Comparison of ENCODE assay signal across 1 cellular context in the genomic region with DNA sequence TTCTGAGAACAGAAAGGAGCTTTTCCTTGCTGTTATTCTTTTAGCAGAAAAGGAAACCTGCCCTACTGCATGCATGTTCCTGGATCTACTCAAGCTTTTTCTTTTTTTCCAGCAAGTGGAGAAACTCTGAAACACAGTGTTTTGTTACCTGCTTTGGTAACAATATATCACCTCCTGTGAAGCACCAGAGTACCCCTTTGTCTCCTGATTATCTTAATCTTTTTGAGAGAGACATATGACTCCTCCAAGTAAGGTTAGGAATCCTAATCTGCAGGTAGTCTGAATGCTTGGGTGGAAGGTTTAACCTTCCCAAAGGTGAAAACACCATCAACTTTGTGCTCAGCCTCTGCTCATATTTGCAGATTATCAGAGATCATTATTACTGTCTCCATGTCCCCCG.
TF ChIP-seq lines count a peak whose summit lies in the region.

No MANE protein-coding gene starts in this region.

TF ChIP-seq in WTC11, 78 proteins besides CTCF, POLR2A, EP300 and RAD21:
- TF ChIP-seq NR1H2 (CRISPR knock-in tag; IDR thresholded peaks at IDR 0.05) (no peak), ZNF423 (CRISPR knock-in tag; IDR thresholded peaks at IDR 0.05) (no peak)
- TF ChIP-seq, protein P1, sequence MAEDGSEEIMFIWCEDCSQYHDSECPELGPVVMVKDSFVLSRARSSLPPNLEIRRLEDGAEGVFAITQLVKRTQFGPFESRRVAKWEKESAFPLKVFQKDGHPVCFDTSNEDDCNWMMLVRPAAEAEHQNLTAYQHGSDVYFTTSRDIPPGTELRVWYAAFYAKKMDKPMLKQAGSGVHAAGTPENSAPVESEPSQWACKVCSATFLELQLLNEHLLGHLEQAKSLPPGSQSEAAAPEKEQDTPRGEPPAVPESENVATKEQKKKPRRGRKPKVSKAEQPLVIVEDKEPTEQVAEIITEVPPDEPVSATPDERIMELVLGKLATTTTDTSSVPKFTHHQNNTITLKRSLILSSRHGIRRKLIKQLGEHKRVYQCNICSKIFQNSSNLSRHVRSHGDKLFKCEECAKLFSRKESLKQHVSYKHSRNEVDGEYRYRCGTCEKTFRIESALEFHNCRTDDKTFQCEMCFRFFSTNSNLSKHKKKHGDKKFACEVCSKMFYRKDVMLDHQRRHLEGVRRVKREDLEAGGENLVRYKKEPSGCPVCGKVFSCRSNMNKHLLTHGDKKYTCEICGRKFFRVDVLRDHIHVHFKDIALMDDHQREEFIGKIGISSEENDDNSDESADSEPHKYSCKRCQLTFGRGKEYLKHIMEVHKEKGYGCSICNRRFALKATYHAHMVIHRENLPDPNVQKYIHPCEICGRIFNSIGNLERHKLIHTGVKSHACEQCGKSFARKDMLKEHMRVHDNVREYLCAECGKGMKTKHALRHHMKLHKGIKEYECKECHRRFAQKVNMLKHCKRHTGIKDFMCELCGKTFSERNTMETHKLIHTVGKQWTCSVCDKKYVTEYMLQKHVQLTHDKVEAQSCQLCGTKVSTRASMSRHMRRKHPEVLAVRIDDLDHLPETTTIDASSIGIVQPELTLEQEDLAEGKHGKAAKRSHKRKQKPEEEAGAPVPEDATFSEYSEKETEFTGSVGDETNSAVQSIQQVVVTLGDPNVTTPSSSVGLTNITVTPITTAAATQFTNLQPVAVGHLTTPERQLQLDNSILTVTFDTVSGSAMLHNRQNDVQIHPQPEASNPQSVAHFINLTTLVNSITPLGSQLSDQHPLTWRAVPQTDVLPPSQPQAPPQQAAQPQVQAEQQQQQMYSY (CRISPR knock-in tag; IDR thresholded peaks at IDR 0.05), result no peak
TF ChIP-seq in WTC11: peak in this region for 0.
